23 cellular contexts compared by ENCODE assay signal in genomic region chr15:87741350-87741749, GRCh38.
"Had no signal": no experiment of that assay in that cellular context is flagged by ENCODE, and none has a peak within 500 bp of the region (broad histone marks: within the 10 kb centered on the region; RNA-seq: fewer than 3 reads in every experiment).

No MANE protein-coding gene starts in this region.

- H3K9me3 ChIP-seq: ascending aorta, body of pancreas, SK-N-SH had no signal

- H3K27me3 Mint-ChIP-seq: activated B cell treated with CpG ODN at 0.5 μM for 24 hours; activated CD4-positive, alpha-beta T cell treated with anti-CD3 and anti-CD28 coated beads, Interleukin-2, amount 10 ng/mL, durations not matched to agents 24 days and 14 days; activated CD8-positive, alpha-beta memory T cell treated with anti-CD3 and anti-CD28 coated beads, Interleukin-2, amount 10 ng/mL, durations not matched to agents 7 days and 5 days; activated naive CD4-positive, alpha-beta T cell treated with anti-CD3 and anti-CD28 coated beads, Interleukin-2, amount 50 U/mL, for 24 hours; activated T-cell treated with anti-CD3 and anti-CD28 coated beads, Interleukin-2, amount 50 U/mL, for 24 hours; central memory CD8-positive, alpha-beta T cell had no signal

- H3K27ac Mint-ChIP-seq: activated B cell treated with CpG ODN at 0.5 μM for 24 hours; activated CD4-positive, alpha-beta T cell treated with anti-CD3 and anti-CD28 coated beads, Interleukin-2, amount 10 ng/mL, durations not matched to agents 24 days and 14 days; activated CD8-positive, alpha-beta memory T cell treated with anti-CD3 and anti-CD28 coated beads, Interleukin-2, amount 10 ng/mL, durations not matched to agents 7 days and 5 days; activated naive CD4-positive, alpha-beta T cell treated with anti-CD3 and anti-CD28 coated beads, Interleukin-2, amount 50 U/mL, for 24 hours; activated T-cell treated with anti-CD3 and anti-CD28 coated beads, Interleukin-2, amount 50 U/mL, for 24 hours; activated T-helper 1 cell treated with anti-CD3 and anti-CD28 coated beads, Interleukin-12 subunit alpha, Interleukin-12 subunit beta, Interleukin-2, Interleukin-4 antibody, amounts not matched to agents 30 ng/mL and 10 ng/mL and 1 ng/mL, durations not matched to agents 14 hours and 24 hours and 36 hours had no signal

- H3K9me2 ChIP-seq: SK-N-SH had no signal

- H2AFZ ChIP-seq: PC-9 had no signal

- H3K4me2 ChIP-seq: PC-9, SK-N-SH had no signal

- H3K4me3 Mint-ChIP-seq: activated B cell treated with CpG ODN at 0.5 μM for 24 hours; activated CD4-positive, alpha-beta T cell treated with anti-CD3 and anti-CD28 coated beads, Interleukin-2, amount 10 ng/mL, durations not matched to agents 24 days and 14 days; activated CD8-positive, alpha-beta memory T cell treated with anti-CD3 and anti-CD28 coated beads, Interleukin-2, amount 10 ng/mL, durations not matched to agents 7 days and 5 days; activated naive CD4-positive, alpha-beta T cell treated with anti-CD3 and anti-CD28 coated beads, Interleukin-2, amount 50 U/mL, for 24 hours; activated T-cell treated with anti-CD3 and anti-CD28 coated beads, Interleukin-2, amount 50 U/mL, for 24 hours; activated T-helper 1 cell treated with anti-CD3 and anti-CD28 coated beads, Interleukin-12 subunit alpha, Interleukin-12 subunit beta, Interleukin-2, Interleukin-4 antibody, amounts not matched to agents 30 ng/mL and 10 ng/mL and 1 ng/mL, durations not matched to agents 14 hours and 24 hours and 36 hours; central memory CD8-positive, alpha-beta T cell had no signal

- H3K4me1 ChIP-seq: body of pancreas had no signal

- H3K4me3 ChIP-seq: ascending aorta, body of pancreas, PC-9 had no signal

- ATAC-seq: activated CD8-positive, alpha-beta memory T cell treated with anti-CD3 and anti-CD28 coated beads, Interleukin-2, amount 10 ng/mL, durations not matched to agents 7 days and 5 days; body of pancreas had no signal

- H3K36me3 ChIP-seq: ascending aorta had no signal

- H3K9me3 Mint-ChIP-seq: activated B cell treated with CpG ODN at 0.5 μM for 24 hours; activated naive CD4-positive, alpha-beta T cell treated with anti-CD3 and anti-CD28 coated beads, Interleukin-2, amount 50 U/mL, for 24 hours; activated T-cell treated with anti-CD3 and anti-CD28 coated beads, Interleukin-2, amount 50 U/mL, for 24 hours; central memory CD8-positive, alpha-beta T cell had no signal

- DNase-seq: activated B cell treated with CpG ODN at 0.5 μM for 24 hours; activated CD4-positive, alpha-beta T cell treated with anti-CD3 and anti-CD28 coated beads for 1 hour; activated CD4-positive, alpha-beta T cell treated with anti-CD3 and anti-CD28 coated beads, Interleukin-2, amount 10 ng/mL, durations not matched to agents 24 days and 14 days; activated CD4-positive, alpha-beta T cell treated with anti-CD3 and anti-CD28 coated beads, Interleukin-2, amount 50 U/mL, for 48 hours; activated CD8-positive, alpha-beta memory T cell treated with anti-CD3 and anti-CD28 coated beads, Interleukin-2, amount 10 ng/mL, durations not matched to agents 7 days and 5 days; activated effector memory CD4-positive, alpha-beta T cell treated with Interleukin-2 at 50 U/mL for 16 hours; activated naive CD4-positive, alpha-beta T cell; activated T-cell treated with anti-CD3 and anti-CD28 coated beads, Interleukin-2, amount 50 U/mL, for 24 hours; amniotic stem cell; body of pancreas; MM.1S; NCI-H1105; NCI-H1436; NCI-H1694 treated with DMSO at 0.1 percent for 48 hours; NCI-H2029 treated with DMSO at 0.1 percent for 48 hours; NCI-H524; PC-9; SK-N-SH; T-helper 1 cell had no signal

- H3K9ac ChIP-seq: SK-N-SH had no signal

- H3K27me3 ChIP-seq: ascending aorta, body of pancreas had no signal

- H3K4me1 Mint-ChIP-seq: activated B cell treated with CpG ODN at 0.5 μM for 24 hours; central memory CD8-positive, alpha-beta T cell had no signal

- H3K27ac ChIP-seq: ascending aorta, body of pancreas, PC-9 had no signal

- H3K36me3 Mint-ChIP-seq: activated CD8-positive, alpha-beta memory T cell treated with anti-CD3 and anti-CD28 coated beads, Interleukin-2, amount 10 ng/mL, durations not matched to agents 7 days and 5 days; activated naive CD4-positive, alpha-beta T cell treated with anti-CD3 and anti-CD28 coated beads, Interleukin-2, amount 50 U/mL, for 24 hours had no signal
